In genomic region chr3:28349397-28350000, GRCh38 we compare ENCODE assay signal across 8 cellular contexts. TPM values are rescaled to one million over a fixed set of nuclear protein-coding genes. Genes with fewer than 3 reads are reported as not detected.
DNase-seq lines count a peak whose midpoint lies in the region; ATAC-seq, FAIRE-seq and TF ChIP-seq lines count a peak whose summit lies in the region.

No MANE protein-coding gene starts in this region.

- no peaks in the 10 kb centered on the region for H3K27me3 ChIP-seq in AG04450 (ENCODE audit: control insufficient read depth, insufficient read depth, low read length)
- H3K27me3 ChIP-seq in mucosa of stomach (ENCODE audit: control insufficient read depth, insufficient read depth, low read length): no peaks in the 10 kb centered on the region

- CTCF ChIA-PET in AG04450 (lab: Charles Lee): interaction anchor here (0.7 to 2.2 kb wide), 5 partner anchors 15 to 638 kb away, joined by 3 to 8 read pairs (median 5); no protein-coding TSS in a partner anchor

- POLR2A ChIA-PET in AG04450 (lab: Yijun Ruan, JAX): interaction anchor here (0.6 to 1.5 kb wide), 4 partner anchors 21 to 931 kb away, joined by 3 to 5 read pairs (median 3); partner anchors contain the start of genes RBMS3 and SLC4A7

- peak overlapping the region; percentile 84 for H3K4me3 ChIP-seq in AG04450 (ENCODE audit: low read depth, low read length)
- peak overlapping the region; percentile 96 for H3K4me3 ChIP-seq in coronary artery
- H3K4me3 ChIP-seq in mucosa of stomach (ENCODE audit: low read length): peak overlapping the region; percentile 92

- H3K4me1 ChIP-seq in mucosa of stomach (ENCODE audit: control insufficient read depth, insufficient read depth, low read length): peaks cover 9% of the 10 kb centered on the region

- H3K9me3 ChIP-seq in AG04450 (ENCODE audit: control insufficient read depth, insufficient read depth, low read length): no peaks in the 10 kb centered on the region
- H3K9me3 ChIP-seq in mucosa of stomach (ENCODE audit: control insufficient read depth, low read length): no peaks in the 10 kb centered on the region

- peak overlapping the region; percentile 98 for H3K9ac ChIP-seq in mucosa of stomach (ENCODE audit: low read length)

- ATAC-seq in GM21786 (IDR thresholded peaks at IDR 0.05; ENCODE audit: unreplicated experiment): no peak

- FAIRE-seq in GM19239 (lab: Jason Lieb, UNC): peak; percentile 40

- H3K27ac ChIP-seq in AG04450 (ENCODE audit: low read depth, low read length) (peak overlapping the region; percentile 99), coronary artery (peak overlapping the region; percentile 99 to 100)

- no peak for TF ChIP-seq CTCF in AG04450 (IDR thresholded peaks at IDR 0.05; ENCODE audit: low read depth, low read length)
- no peak for TF ChIP-seq CTCF in coronary artery (IDR thresholded peaks at IDR 0.05)

- DNase-seq in AG04450 (ENCODE audit: low read depth, low spot score) (no peak), GM19239 (ENCODE audit: insufficient read length, low spot score) (no peak), NCI-H748 (lab: John Stamatoyannopoulos, UW; ENCODE audit: unreplicated experiment) (peak; percentile 85), coronary artery (ENCODE audit: low spot score) (no peak), Ammon's horn (ENCODE audit: low spot score) (no peak)
- DNase-seq in stimulated activated CD4-positive, alpha-beta T cell treated with anti-CD3 and anti-CD28 coated beads, Interleukin-12 subunit alpha, Interleukin-12 subunit beta, amount 100 ng/mL, for 4 hours: no peak

- no peaks in the 10 kb centered on the region for H3K36me3 ChIP-seq in mucosa of stomach (ENCODE audit: control insufficient read depth, insufficient read depth, low read length)

RNA-seq across cellular contexts. Expression of gene AZI2, which starts 0.9 kb away (rescaled TPM):
- 119 and 164 TPM in 2 replicates for polyA plus RNA-seq in AG04450 (2011; rRNA removed)
- polyA minus RNA-seq in AG04450 (2011; rRNA and poly(A)+ RNA removed): 37.5 and 79.5 TPM in 2 replicates

RNA-seq across cellular contexts. Expression of gene ZCWPW2, which starts 1.0 kb away (rescaled TPM):
- polyA plus RNA-seq in AG04450 (2011; rRNA removed): 0.65 and 0.76 TPM in 2 replicates
- 0.43 TPM in 1 of 2 replicates, not detected in the other for polyA minus RNA-seq in AG04450 (2011; rRNA and poly(A)+ RNA removed)
